Comparison of ENCODE assay signal across 21 cellular contexts in genomic region chr17:49989518-49989880, GRCh38. TPM values are rescaled to one million over a fixed set of nuclear protein-coding genes. Genes with fewer than 3 reads are reported as not detected.
"Had no signal": no experiment of that assay in that cellular context is flagged by ENCODE, and none has a peak within 500 bp of the region (broad histone marks: within the 10 kb centered on the region; RNA-seq: fewer than 3 reads in every experiment).

No MANE protein-coding gene starts in this region.

- H3K4me3 ChIP-seq: body of pancreas, left ventricle myocardium inferior, mucosa of descending colon, tibial nerve, vagina had no signal

- H3K27me3 ChIP-seq: vagina had no signal

- H3K9me3 Mint-ChIP-seq: activated CD4-positive, alpha-beta T cell treated with anti-CD3 and anti-CD28 coated beads, Interleukin-2, amount 10 ng/mL, durations not matched to agents 7 days and 5 days; activated naive CD4-positive, alpha-beta T cell treated with anti-CD3 and anti-CD28 coated beads, Interleukin-2, amount 50 U/mL, for 72 hours; central memory CD8-positive, alpha-beta T cell had no signal

- H3K4me3 Mint-ChIP-seq: activated CD4-positive, alpha-beta T cell treated with anti-CD3 and anti-CD28 coated beads, Interleukin-2, amount 10 ng/mL, durations not matched to agents 7 days and 5 days; central memory CD8-positive, alpha-beta T cell; naive thymus-derived CD4-positive, alpha-beta T cell had no signal

- H3K36me3 ChIP-seq: left ventricle myocardium inferior, neutrophil, tibial nerve, vagina had no signal

- H3K27ac ChIP-seq: body of pancreas, foreskin keratinocyte, left ventricle myocardium inferior, neutrophil, tibial nerve, vagina had no signal

- H3K27ac Mint-ChIP-seq: activated CD4-positive, alpha-beta T cell treated with anti-CD3 and anti-CD28 coated beads, Interleukin-2, amount 10 ng/mL, durations not matched to agents 7 days and 5 days; activated naive CD4-positive, alpha-beta T cell treated with anti-CD3 and anti-CD28 coated beads, Interleukin-2, amount 50 U/mL, for 72 hours; naive thymus-derived CD4-positive, alpha-beta T cell had no signal

- DNase-seq: activated CD4-positive, alpha-beta T cell treated with anti-CD3 and anti-CD28 coated beads, Interleukin-2, amount 10 ng/mL, durations not matched to agents 7 days and 5 days; activated CD4-positive, CD25-positive, alpha-beta regulatory T cell; activated T-cell treated with anti-CD3 and anti-CD28 coated beads, Interleukin-2, amount 50 U/mL, for 1 hour; body of pancreas; effector memory CD4-positive, alpha-beta T cell; foreskin keratinocyte; glutamatergic neuron; left ventricle myocardium inferior; mucosa of descending colon; naive thymus-derived CD4-positive, alpha-beta T cell; retina; stimulated activated CD4-positive, alpha-beta T cell treated with anti-CD3 and anti-CD28 coated beads, Interleukin-2, amount 100 ng/mL, for 48 hours; stimulated activated naive CD4-positive, alpha-beta T cell; substantia nigra had no signal

- ATAC-seq: activated naive CD4-positive, alpha-beta T cell treated with anti-CD3 and anti-CD28 coated beads, Interleukin-2, amount 50 U/mL, for 72 hours; body of pancreas; foreskin keratinocyte; mucosa of descending colon; naive thymus-derived CD4-positive, alpha-beta T cell had no signal

- H3K9me3 ChIP-seq: body of pancreas, left ventricle myocardium inferior, mucosa of descending colon, neutrophil, tibial nerve, vagina had no signal

RNA-seq across cellular contexts. Expression of gene DLX3, which starts 5.5 kb away (rescaled TPM):
- total RNA-seq: activated CD4-positive, alpha-beta T cell treated with anti-CD3 and anti-CD28 coated beads, Interleukin-2, amount 10 ng/mL, durations not matched to agents 7 days and 5 days; body of pancreas; left ventricle myocardium inferior; naive thymus-derived CD4-positive, alpha-beta T cell; skeletal muscle tissue; T-helper 2 cell treated with Interferon-gamma antibody and Interleukin-4, amounts not matched to agents 100 ng/mL and 5 ng/mL, for 36 hours had no signal

RNA-seq across cellular contexts. Expression of gene DLX4, which starts 20.5 kb away (rescaled TPM):
- total RNA-seq: body of pancreas, left ventricle myocardium inferior, skeletal muscle tissue, tibial nerve had no signal
